ENCODE assay signal across 16 cellular contexts in the genomic region with DNA sequence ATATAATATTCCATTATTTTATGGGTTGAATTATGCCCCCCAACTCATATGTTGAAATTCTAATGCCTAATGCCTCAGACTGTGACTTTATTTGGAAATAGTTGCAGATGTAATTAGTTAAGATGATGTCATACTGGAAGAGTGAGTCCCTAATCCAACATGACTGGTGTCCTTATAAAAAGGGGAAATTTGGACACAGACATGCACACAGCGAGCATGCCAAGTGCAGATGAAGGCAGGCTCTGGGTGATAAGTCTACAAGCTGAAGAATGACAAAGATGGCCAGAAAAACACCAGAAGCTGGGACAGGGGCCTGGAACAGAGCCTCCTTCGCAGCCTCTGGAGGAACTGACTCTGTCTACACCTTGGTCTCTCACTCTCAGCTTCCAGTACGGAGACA. TPM values are rescaled to one million over a fixed set of nuclear protein-coding genes. Genes with fewer than 3 reads are reported as not detected.
"Had no signal": no experiment of that assay in that cellular context is flagged by ENCODE, and none has a peak within 500 bp of the region (broad histone marks: within the 10 kb centered on the region; RNA-seq: fewer than 3 reads in every experiment).

No MANE protein-coding gene starts in this region.

- H3K4me2 ChIP-seq: smooth muscle cell had no signal

- H3K36me3 ChIP-seq: esophagus muscularis mucosa, gastroesophageal sphincter, neutrophil, uterus had no signal

- H3K9me3 ChIP-seq: esophagus muscularis mucosa, gastroesophageal sphincter, neutrophil, uterus had no signal

- H3K27me3 ChIP-seq: esophagus muscularis mucosa, gastroesophageal sphincter, uterus had no signal

- FAIRE-seq: keratinocyte had no signal

- H3K4me3 ChIP-seq: esophagus muscularis mucosa, gastroesophageal sphincter, smooth muscle cell, uterus had no signal

- ATAC-seq: effector memory CD8-positive, alpha-beta T cell; gastroesophageal sphincter; naive thymus-derived CD4-positive, alpha-beta T cell had no signal

- H3K27ac ChIP-seq: epithelial cell of prostate, esophagus muscularis mucosa, gastroesophageal sphincter, neutrophil, uterus had no signal

- DNase-seq: effector memory CD8-positive, alpha-beta T cell; glutamatergic neuron; immature natural killer cell; mammary epithelial cell; naive thymus-derived CD4-positive, alpha-beta T cell; nephron progenitor cell; posterior cingulate gyrus; stimulated activated CD4-positive, alpha-beta T cell treated with anti-CD3 and anti-CD28 coated beads, Interleukin-2, amount 100 ng/mL, for 48 hours; stimulated activated naive CD4-positive, alpha-beta T cell treated with Interleukin-2 at 50 U/mL for 16 hours; uterus had no signal

RNA-seq across cellular contexts. Expression of gene ASAP2, which starts 10.0 kb away (rescaled TPM):
- polyA plus RNA-seq: naive thymus-derived CD4-positive, alpha-beta T cell had no signal
